Comparison of ENCODE assay signal across 8 cellular contexts in genomic region chrX:71365876-71366673, GRCh38. TPM values are rescaled to one million over a fixed set of nuclear protein-coding genes. Genes with fewer than 3 reads are reported as not detected.
DNase-seq lines count a peak whose midpoint lies in the region; ATAC-seq, FAIRE-seq and TF ChIP-seq lines count a peak whose summit lies in the region.

TAF1 (plus strand) TSS chrX:71366357; CDS start chrX:71366375, 18 bp downstream.

- H3K4me1 ChIP-seq in BE2C: no peaks in the 10 kb centered on the region

- TF ChIP-seq CTCF in BE2C (IDR thresholded peaks at IDR 0.05; ENCODE audit: low read depth, low read length): no peak

- peak; percentile 93 for ATAC-seq in HG03460 (IDR thresholded peaks at IDR 0.05; ENCODE audit: unreplicated experiment)

- H3K27me3 ChIP-seq in BE2C: no peaks in the 10 kb centered on the region

- peak within 1 kb of the TSS; percentile 90 for H3K4me3 ChIP-seq in BE2C (ENCODE audit: low read depth, low read length)

- H3K36me3 ChIP-seq in BE2C: peaks cover 6% of the 10 kb centered on the region

- no peaks in the 10 kb centered on the region for H3K9me3 ChIP-seq in BE2C

- DNase-seq in BE2C (peak; percentile 92), GM19240 (ENCODE audit: insufficient read length, low spot score) (peak; percentile 57), NCI-H526 (lab: John Stamatoyannopoulos, UW) (peak; percentile 97 to 98), kidney glomerular epithelial cell (lab: John Stamatoyannopoulos, UW) (peak; percentile 85)
- peak; percentile 92 for DNase-seq in activated CD4-positive, alpha-beta T cell treated with anti-CD3 and anti-CD28 coated beads for 48 hours
- peak; percentile 61 to 69 for DNase-seq in stimulated activated CD4-positive, alpha-beta T cell treated with anti-CD3 and anti-CD28 coated beads, Interleukin-1b, Interleukin-23, amount 100 ng/mL, for 1 hour (ENCODE audit: low read depth in 2 of 2)

- FAIRE-seq in colon (lab: Jason Lieb, UNC): peak; percentile 75

RNA-seq across cellular contexts. Expression of gene TAF1, which starts in this region (rescaled TPM):
- polyA plus RNA-seq in BE2C (2012; ENCODE audit: insufficient read depth, insufficient read length, low read depth): 60.7 TPM

Comparison
In these comparisons a context has a peak if more than half of its experiments do, and no peak if none do; other contexts are left out.
1. Peak in every context shown above with its lines: DNase-seq, ATAC-seq and H3K4me3 ChIP-seq.